Comparison of ENCODE assay signal across 21 cellular contexts in the genomic region with DNA sequence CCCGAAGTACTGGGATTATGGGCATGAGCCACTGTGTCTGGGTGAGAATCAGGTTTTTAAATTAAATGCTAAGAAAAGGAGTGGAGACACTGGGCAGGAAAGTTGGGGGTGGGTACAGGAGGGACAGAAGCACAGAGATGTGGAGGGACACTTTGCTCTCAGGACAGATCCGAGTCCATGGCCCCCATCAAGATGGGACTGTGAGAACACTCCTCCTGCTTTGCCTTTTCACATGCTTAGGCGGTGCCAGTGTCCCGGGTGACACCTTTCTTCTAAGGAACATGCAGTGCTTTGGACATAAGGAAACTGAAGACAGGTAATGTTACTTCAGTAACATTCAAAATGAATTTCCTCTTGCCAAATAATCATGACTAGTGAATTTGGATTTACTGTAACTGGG. TPM values are rescaled to one million over a fixed set of nuclear protein-coding genes. Genes with fewer than 3 reads are reported as not detected.
DNase-seq lines count a peak whose midpoint lies in the region; ATAC-seq and TF ChIP-seq lines count a peak whose summit lies in the region.
"Had no signal": no experiment of that assay in that cellular context is flagged by ENCODE, and none has a peak within 500 bp of the region (broad histone marks: within the 10 kb centered on the region; RNA-seq: fewer than 3 reads in every experiment).

No MANE protein-coding gene starts in this region.

- H3K36me3 ChIP-seq in heart right ventricle (peaks cover 0 to 53% (median 14%) of the 10 kb centered on the region in 9 donors), vagina (no peaks in the 10 kb centered on the region)

- DNase-seq in Right ventricle myocardium superior (no peak), cardiac septum (ENCODE audit: low spot score) (no peak), heart right ventricle (no peak), osteocyte (ENCODE audit: extremely low spot score, unreplicated experiment) (no peak), vagina (ENCODE audit: extremely low spot score in 2 of 2) (no peak), LoVo (ENCODE audit: low spot score) (no peak), GOT3 (lab: John Stamatoyannopoulos, UW) (no peak), GF-D8 (lab: John Stamatoyannopoulos, UW) (no peak)
- DNase-seq: activated CD4-positive, alpha-beta T cell treated with anti-CD3 and anti-CD28 coated beads, Interleukin-2, amount 50 U/mL, for 1 hour; activated CD8-positive, alpha-beta memory T cell treated with anti-CD3 and anti-CD28 coated beads, Interleukin-2, amount 50 U/mL, for 48 hours; activated gamma-delta T cell; NCI-H1105; NCI-H526 treated with DMSO at 0.1 percent for 48 hours; SJCRH30; small intestine; stimulated activated CD4-positive, alpha-beta T cell treated with anti-CD3 and anti-CD28 coated beads, Interleukin-4, amount 100 ng/mL, for 1 hour; stimulated activated naive CD8-positive, alpha-beta T cell treated with anti-CD3 and anti-CD28 coated beads, Interleukin-15, amount 100 ng/mL, for 72 hours had no signal

- H3K9me3 Mint-ChIP-seq in osteocyte (ENCODE audit: unreplicated experiment): no peaks in the 10 kb centered on the region
- H3K9me3 Mint-ChIP-seq: nephron; stimulated activated naive CD8-positive, alpha-beta T cell treated with anti-CD3 and anti-CD28 coated beads, Interleukin-15, amount 100 ng/mL, for 72 hours; T-helper 1 cell treated with Interleukin-12 subunit alpha and Interleukin-12 subunit beta and Interleukin-4 antibody, amounts not matched to agents 30 μg/mL and 1 μg/mL, for 36 hours had no signal

- H3K4me3 ChIP-seq in heart right ventricle (peak overlapping the region in 4 of 10 donors; percentile 9 to 31 (median 15)), vagina (no peak overlapping the region)
- H3K4me3 ChIP-seq: BLaER1 treated with 17β-estradiol and CSF1 and Interleukin-3, amounts not matched to agents 10 nM and 100 nM; dorsolateral prefrontal cortex; SJCRH30 had no signal

- TF ChIP-seq POLR2A in vagina (IDR thresholded peaks at IDR 0.05): no peak

- H3K4me3 Mint-ChIP-seq in osteocyte (ENCODE audit: unreplicated experiment): no peak overlapping the region
- H3K4me3 Mint-ChIP-seq: nephron; stimulated activated naive CD8-positive, alpha-beta T cell treated with anti-CD3 and anti-CD28 coated beads, Interleukin-15, amount 100 ng/mL, for 72 hours; T-helper 1 cell treated with Interleukin-12 subunit alpha and Interleukin-12 subunit beta and Interleukin-4 antibody, amounts not matched to agents 30 μg/mL and 1 μg/mL, for 36 hours had no signal

- H3K4me1 ChIP-seq in heart right ventricle (peaks cover 0 to 57% (median 29%) of the 10 kb centered on the region in 9 donors), vagina (peaks cover 12% of the 10 kb centered on the region)
- H3K4me1 ChIP-seq: SJCRH30 had no signal

- ATAC-seq in Right ventricle myocardium superior (ENCODE audit: poor library complexity): peak; percentile 45
- ATAC-seq in heart right ventricle: peak in 3 of 8 donors; percentile 23 to 42 (median 28)
- ATAC-seq: stimulated activated naive CD8-positive, alpha-beta T cell treated with anti-CD3 and anti-CD28 coated beads, Interleukin-15, amount 100 ng/mL, for 72 hours had no signal

- peak overlapping the region; percentile 72 to 91 (median 80) for H3K27ac ChIP-seq in heart right ventricle
- H3K27ac ChIP-seq in vagina: peak overlapping the region; percentile 28
- H3K27ac ChIP-seq: BLaER1 treated with 17β-estradiol and CSF1 and Interleukin-3, amounts not matched to agents 10 nM and 100 nM; SJCRH30 had no signal

- H3K27ac Mint-ChIP-seq in osteocyte (ENCODE audit: unreplicated experiment): peak overlapping the region; percentile 41
- H3K27ac Mint-ChIP-seq: nephron; stimulated activated naive CD8-positive, alpha-beta T cell treated with anti-CD3 and anti-CD28 coated beads, Interleukin-15, amount 100 ng/mL, for 72 hours; T-helper 1 cell treated with Interleukin-12 subunit alpha and Interleukin-12 subunit beta and Interleukin-4 antibody, amounts not matched to agents 30 μg/mL and 1 μg/mL, for 36 hours had no signal

- intact Hi-C loops in Right ventricle myocardium superior (cut with DNase I) (no loop called here), cardiac septum (cut with DNase I) (no loop called here), heart right ventricle (cut with DNase I) (no loop called here), vagina (cut with DNase I) (no loop called here)

- H3K9me3 ChIP-seq in heart right ventricle (no peaks in the 10 kb centered on the region), vagina (no peaks in the 10 kb centered on the region)
- H3K9me3 ChIP-seq: BLaER1 treated with 17β-estradiol and CSF1 and Interleukin-3, amounts not matched to agents 10 nM and 100 nM; SJCRH30 had no signal

- H3K27me3 ChIP-seq in heart right ventricle: no peaks in the 10 kb centered on the region
- no peaks in the 10 kb centered on the region for H3K27me3 ChIP-seq in vagina
- H3K27me3 ChIP-seq: BLaER1 treated with 17β-estradiol and CSF1 and Interleukin-3, amounts not matched to agents 10 nM and 100 nM; dorsolateral prefrontal cortex; SJCRH30 had no signal

- TF ChIP-seq CTCF in heart right ventricle (IDR thresholded peaks at IDR 0.05) (no peak), osteocyte (IDR thresholded peaks at IDR 0.05) (no peak), vagina (IDR thresholded peaks at IDR 0.05) (no peak)

- peaks cover 8% of the 10 kb centered on the region for H3K4me1 Mint-ChIP-seq in osteocyte (ENCODE audit: unreplicated experiment)

- peaks cover 19% of the 10 kb centered on the region for H3K36me3 Mint-ChIP-seq in osteocyte (ENCODE audit: unreplicated experiment)

- no peaks in the 10 kb centered on the region for H3K27me3 Mint-ChIP-seq in osteocyte (ENCODE audit: unreplicated experiment)
- H3K27me3 Mint-ChIP-seq: stimulated activated naive CD8-positive, alpha-beta T cell treated with anti-CD3 and anti-CD28 coated beads, Interleukin-15, amount 100 ng/mL, for 72 hours had no signal

- WGBS in heart right ventricle, 2 donors: 70 to 81% methylated on average over 4 of the region's 4 CpGs

RNA-seq across cellular contexts. Expression of gene SLC25A33, which starts 16.7 kb away (rescaled TPM):
- 6.3 TPM for total RNA-seq in Right ventricle myocardium superior
- 4.0 TPM for total RNA-seq in cardiac septum
- total RNA-seq in heart right ventricle: 1 to 10 TPM; 2.8 to 7.7 (median 5.4) TPM
- 1 to 10 TPM; 2.9 to 5.7 TPM for polyA plus RNA-seq in heart right ventricle
- total RNA-seq in osteocyte: 6.9 and 7.0 TPM in 2 replicates
- 6.4 TPM for total RNA-seq in vagina

RNA-seq across cellular contexts. Expression of gene TMEM201, which starts 32.8 kb away (rescaled TPM):
- total RNA-seq in Right ventricle myocardium superior: 17.2 TPM
- 19.0 TPM for total RNA-seq in cardiac septum
- total RNA-seq in heart right ventricle: 10 to 100 TPM; 13.3 to 26.0 (median 18.3) TPM
- 10 to 100 TPM; 10.7 to 13.7 TPM for polyA plus RNA-seq in heart right ventricle
- 17.3 and 17.9 TPM in 2 replicates for total RNA-seq in osteocyte
- 12.0 TPM for total RNA-seq in vagina
